8 cellular contexts compared by ENCODE assay signal in the genomic region with DNA sequence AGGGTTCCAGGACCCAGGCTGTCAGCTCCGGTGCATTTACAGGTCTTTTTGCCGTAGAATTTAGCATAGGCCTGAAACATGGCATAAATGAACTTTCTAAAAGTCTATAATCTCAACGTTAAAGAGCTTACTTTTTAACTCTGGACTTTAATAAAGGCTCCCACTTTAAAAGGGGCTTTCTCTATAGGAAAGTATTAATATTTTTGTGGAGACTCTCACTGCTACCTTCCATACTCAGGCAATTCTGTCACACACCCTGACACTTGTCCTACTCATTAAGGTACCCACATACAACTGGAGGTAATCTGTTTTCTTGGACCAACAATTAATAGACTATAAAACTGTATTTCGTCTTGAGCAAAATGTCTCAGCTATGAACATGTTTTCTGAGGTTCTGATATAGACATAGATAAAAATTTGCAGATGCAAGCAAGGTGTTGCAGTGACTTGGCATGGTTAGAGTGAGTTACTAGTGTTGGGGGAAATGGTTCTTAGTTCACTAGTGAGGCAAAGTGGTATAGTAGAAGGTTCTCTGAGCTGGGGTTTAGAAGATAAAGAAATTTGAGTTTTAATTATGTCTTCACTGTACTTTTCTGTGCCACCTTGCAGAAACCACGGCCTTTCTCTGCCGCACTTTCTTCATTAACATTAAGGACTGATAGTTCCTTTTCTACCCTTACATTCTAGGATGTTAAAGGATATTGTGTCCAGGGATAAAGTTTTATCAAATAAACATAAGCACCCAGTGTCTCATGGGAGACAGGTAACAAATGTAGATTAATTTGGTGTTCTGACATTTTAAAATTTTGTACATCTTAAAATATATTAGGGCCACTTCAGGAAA. TPM values are rescaled to one million over a fixed set of nuclear protein-coding genes. Genes with fewer than 3 reads are reported as not detected.
DNase-seq lines count a peak whose midpoint lies in the region; ATAC-seq and TF ChIP-seq lines count a peak whose summit lies in the region.

No MANE protein-coding gene starts in this region.

- POLR2A ChIA-PET in HEK293T (lab: Yijun Ruan, JAX) = interaction anchor here (0.9 to 1.5 kb wide), 5 partner anchors 8 to 75 kb away, joined by 3 to 5 read pairs (median 4); no protein-coding TSS in a partner anchor

- H3K36me3 ChIP-seq in breast epithelium = no peaks in the 10 kb centered on the region

- H3K27me3 ChIP-seq in breast epithelium (no peaks in the 10 kb centered on the region), mononuclear cell (ENCODE audit: insufficient read depth, low read length) (no peaks in the 10 kb centered on the region)

- peak overlapping the region; percentile 93 for H3K27ac Mint-ChIP-seq in stimulated activated naive CD8-positive, alpha-beta T cell treated with anti-CD3 and anti-CD28 coated beads, Interleukin-15, Interleukin-2, amounts not matched to agents 100 ng/mL and 50 ng/mL, for 24 hours

- H3K36me3 Mint-ChIP-seq in stimulated activated naive CD8-positive, alpha-beta T cell treated with anti-CD3 and anti-CD28 coated beads, Interleukin-15, Interleukin-2, amounts not matched to agents 100 ng/mL and 50 ng/mL, for 24 hours (ENCODE audit: low read depth) = peaks cover 3% of the 10 kb centered on the region

- no peaks in the 10 kb centered on the region for H3K27me3 Mint-ChIP-seq in stimulated activated naive CD8-positive, alpha-beta T cell treated with anti-CD3 and anti-CD28 coated beads, Interleukin-15, Interleukin-2, amounts not matched to agents 100 ng/mL and 50 ng/mL, for 24 hours

- no peak for DNase-seq in stimulated activated naive CD8-positive, alpha-beta T cell treated with anti-CD3 and anti-CD28 coated beads, Interleukin-15, Interleukin-2, amounts not matched to agents 100 U/mL and 50 U/mL, for 24 hours
- DNase-seq in breast epithelium (ENCODE audit: low spot score in 2 of 2) = no peak
- DNase-seq in effector CD8-positive, alpha-beta T cell (lab: John Stamatoyannopoulos, UW) = no peak
- DNase-seq in HEK293T (ENCODE audit: extremely low spot score) = no peak

- H3K4me3 ChIP-seq in breast epithelium (peak overlapping the region; percentile 87 to 96 (median 87)), mononuclear cell (ENCODE audit: low read length) (peak overlapping the region; percentile 80)

- no peak for TF ChIP-seq CTCF in breast epithelium (IDR thresholded peaks at IDR 0.05)

- no peak for ATAC-seq in stimulated activated naive CD8-positive, alpha-beta T cell treated with anti-CD3 and anti-CD28 coated beads, Interleukin-15, Interleukin-2, amounts not matched to agents 100 U/mL and 50 U/mL, for 24 hours
- no peak for ATAC-seq in GM18909 (IDR thresholded peaks at IDR 0.05; ENCODE audit: poor library complexity, unreplicated experiment)
- ATAC-seq in GM21619 (IDR thresholded peaks at IDR 0.05; ENCODE audit: unreplicated experiment) = no peak

- H3K4me3 Mint-ChIP-seq in stimulated activated naive CD8-positive, alpha-beta T cell treated with anti-CD3 and anti-CD28 coated beads, Interleukin-15, Interleukin-2, amounts not matched to agents 100 ng/mL and 50 ng/mL, for 24 hours = peak overlapping the region; percentile 86

- CTCF ChIA-PET in HEK293T (lab: Yijun Ruan, JAX) = no interaction called here

- H3K4me1 ChIP-seq in breast epithelium (peaks cover 0 to 16% of the 10 kb centered on the region in 2 donors), mononuclear cell (ENCODE audit: insufficient read depth, low read length) (peaks cover 19% of the 10 kb centered on the region)

- intact Hi-C loops in breast epithelium (cut with DNase I; ENCODE audit: low total_unique reads) = no loop called here

- H3K4me1 Mint-ChIP-seq in stimulated activated naive CD8-positive, alpha-beta T cell treated with anti-CD3 and anti-CD28 coated beads, Interleukin-15, Interleukin-2, amounts not matched to agents 100 ng/mL and 50 ng/mL, for 24 hours (ENCODE audit: low read depth) = peaks cover 58% of the 10 kb centered on the region

- no peaks in the 10 kb centered on the region for H3K9me3 Mint-ChIP-seq in stimulated activated naive CD8-positive, alpha-beta T cell treated with anti-CD3 and anti-CD28 coated beads, Interleukin-15, Interleukin-2, amounts not matched to agents 100 ng/mL and 50 ng/mL, for 24 hours

- H3K27ac ChIP-seq in breast epithelium = peak overlapping the region; percentile 100

- H3K9me3 ChIP-seq in breast epithelium = no peaks in the 10 kb centered on the region
- no peaks in the 10 kb centered on the region for H3K9me3 ChIP-seq in mononuclear cell (ENCODE audit: low read depth, low read length)

- no peak for TF ChIP-seq POLR2A in breast epithelium (IDR thresholded peaks at IDR 0.05)

TF ChIP-seq in HEK293T, 16 proteins besides CTCF, POLR2A, EP300 and RAD21:
- TF ChIP-seq FOXM1 (IDR thresholded peaks at IDR 0.05; ENCODE audit: borderline replicate concordance) (no peak), SUZ12 (IDR thresholded peaks at IDR 0.05) (no peak), FOXA1 (IDR thresholded peaks at IDR 0.05) (no peak), ARNT (IDR thresholded peaks at IDR 0.05) (no peak), SP1 (IDR thresholded peaks at IDR 0.05) (no peak), L3MBTL2 (conservative IDR thresholded peaks at IDR 0.05) (no peak; the same call in 1 of the 2 replicates), LEF1 (IDR thresholded peaks at IDR 0.05; ENCODE audit: borderline replicate concordance) (no peak), BHLHE40 (IDR thresholded peaks at IDR 0.05; ENCODE audit: borderline replicate concordance) (no peak), CTBP1 (IDR thresholded peaks at IDR 0.05; ENCODE audit: borderline replicate concordance) (no peak), ELF4 (IDR thresholded peaks at IDR 0.05) (no peak), FOXK2 (IDR thresholded peaks at IDR 0.05) (no peak)
- TF ChIP-seq, protein P1, sequence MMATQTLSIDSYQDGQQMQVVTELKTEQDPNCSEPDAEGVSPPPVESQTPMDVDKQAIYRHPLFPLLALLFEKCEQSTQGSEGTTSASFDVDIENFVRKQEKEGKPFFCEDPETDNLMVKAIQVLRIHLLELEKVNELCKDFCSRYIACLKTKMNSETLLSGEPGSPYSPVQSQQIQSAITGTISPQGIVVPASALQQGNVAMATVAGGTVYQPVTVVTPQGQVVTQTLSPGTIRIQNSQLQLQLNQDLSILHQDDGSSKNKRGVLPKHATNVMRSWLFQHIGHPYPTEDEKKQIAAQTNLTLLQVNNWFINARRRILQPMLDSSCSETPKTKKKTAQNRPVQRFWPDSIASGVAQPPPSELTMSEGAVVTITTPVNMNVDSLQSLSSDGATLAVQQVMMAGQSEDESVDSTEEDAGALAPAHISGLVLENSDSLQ (IDR thresholded peaks at IDR 0.05) = no peak

RNA-seq across cellular contexts. Expression of a gene that starts 10.8 kb away (rescaled TPM):
- total RNA-seq in breast epithelium (10 to 100 TPM in 1 of 3 donors, 1 to 10 TPM in 2; 3.8 to 29.4 (median 7.9) TPM), mononuclear cell (83.3 TPM)
